In the genomic region with DNA sequence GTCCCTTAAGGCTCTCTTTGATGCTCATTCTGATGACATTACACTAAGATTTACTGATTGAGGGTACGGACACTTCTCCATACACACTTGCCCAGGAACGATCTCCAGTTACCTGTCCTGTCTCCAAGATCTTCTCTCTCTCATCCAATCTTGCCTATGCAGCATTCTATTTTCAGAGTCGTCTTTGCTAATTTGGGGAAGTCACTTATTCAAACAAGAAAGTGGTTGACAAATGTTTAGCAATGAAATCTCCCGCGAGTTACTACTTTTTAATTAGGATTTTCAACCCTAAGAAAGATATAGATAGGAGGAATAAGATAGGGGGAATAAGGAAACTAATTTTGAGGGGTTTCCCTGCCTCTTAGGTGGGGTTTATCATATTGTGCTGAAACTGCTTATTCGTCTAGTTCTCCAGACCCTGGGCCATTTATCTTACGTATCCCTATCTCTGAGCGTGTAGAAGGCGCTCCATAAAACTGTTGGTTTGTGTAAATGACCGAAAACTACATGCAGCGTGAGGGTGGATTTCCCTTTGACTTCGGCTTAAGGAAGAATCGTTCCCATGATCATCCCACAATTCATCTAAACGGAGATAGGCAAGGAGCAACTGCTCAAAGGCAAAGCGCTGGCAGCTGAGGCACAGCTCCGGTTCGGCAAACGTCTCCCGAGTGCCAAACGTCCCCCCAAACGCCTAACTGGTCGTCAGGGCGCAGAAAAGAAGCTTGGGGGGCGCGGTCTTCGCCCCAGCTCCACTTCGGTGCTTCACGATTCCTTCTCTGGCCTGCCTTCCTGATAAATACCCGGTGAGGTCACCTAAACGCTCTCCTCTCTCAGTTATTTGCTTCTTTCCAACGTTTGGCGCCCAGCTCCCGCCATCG, we compare ENCODE assay signal across 8 cellular contexts. TPM values are rescaled to one million over a fixed set of nuclear protein-coding genes. Genes with fewer than 3 reads are reported as not detected.
DNase-seq lines count a peak whose midpoint lies in the region; ATAC-seq and TF ChIP-seq lines count a peak whose summit lies in the region.

No MANE protein-coding gene starts in this region.

- ATAC-seq in GM19467 (IDR thresholded peaks at IDR 0.05; ENCODE audit: unreplicated experiment): peak; percentile 3
- ATAC-seq in gastroesophageal sphincter: no peak
- peak; percentile 2 for ATAC-seq in omental fat pad (ENCODE audit: low FRiP score)
- no peak for ATAC-seq in HG03135 (IDR thresholded peaks at IDR 0.05; ENCODE audit: unreplicated experiment)

- TF ChIP-seq POLR2A in gastroesophageal sphincter (IDR thresholded peaks at IDR 0.05): peak in 1 of 2 donors; percentile 9

- CTCF ChIA-PET in CD4-positive, alpha-beta memory T cell (lab: Charles Lee; ENCODE audit: partially characterized antibody): interaction anchor here (0.6 to 1.7 kb wide), 5 partner anchors 8 to 484 kb away, joined by 3 to 5 read pairs (median 4); no protein-coding TSS in a partner anchor

- H4K20me1 ChIP-seq in KMS-11 (ENCODE audit: insufficient read depth): no peaks in the 10 kb centered on the region

- no peak for TF ChIP-seq EP300 in gastroesophageal sphincter (IDR thresholded peaks at IDR 0.05)

- peaks cover 31 to 55% (median 39%) of the 10 kb centered on the region in 4 donors for H3K4me1 Mint-ChIP-seq in CD4-positive, alpha-beta memory T cell

- H3K4me3 ChIP-seq in CD4-positive, alpha-beta memory T cell (ENCODE audit: low read length in 2 of 2): peak overlapping the region; percentile 93 to 95
- H3K4me3 ChIP-seq in KMS-11 (IDR thresholded peaks at IDR 0.05; ENCODE audit: insufficient read depth, low read depth, low read length) (no peak overlapping the region), WERI-Rb-1 (ENCODE audit: low read depth, low read length) (peak overlapping the region; percentile 86), gastroesophageal sphincter (peak overlapping the region; percentile 76 to 93)

- peaks cover 0 to 2% (median 0%) of the 10 kb centered on the region in 8 donors for H3K9me3 Mint-ChIP-seq in CD4-positive, alpha-beta memory T cell

- 8 to 9% methylated on average over 18 to 24 of the region's 34 CpGs for WGBS in gastroesophageal sphincter (ENCODE audit: low coverage in 1 of 2), 2 donors

- intact Hi-C loops in CD4-positive, alpha-beta memory T cell (cut with micrococcal nuclease): loop anchor here (1.0 to 5.0 kb wide), 6 partner anchors 167 to 1372 kb away; a partner anchor contains a TSS

- H3K36me3 Mint-ChIP-seq in CD4-positive, alpha-beta memory T cell: peaks cover 8 to 12% of the 10 kb centered on the region in 2 donors

- H2AFZ ChIP-seq in KMS-11 (ENCODE audit: low read depth): peak overlapping the region; percentile 77

- H3K27ac ChIP-seq in CD4-positive, alpha-beta memory T cell (ENCODE audit: low read depth, low read length): peak overlapping the region; percentile 81
- H3K27ac ChIP-seq in KMS-11: peak overlapping the region; percentile 75
- peak overlapping the region; percentile 98 for H3K27ac ChIP-seq in WERI-Rb-1
- peak overlapping the region; percentile 76 to 98 (median 94) for H3K27ac ChIP-seq in gastroesophageal sphincter

- DNase-seq in CD4-positive, alpha-beta memory T cell: peak in 2 of 5 donors; percentile 9 to 38
- DNase-seq in WERI-Rb-1 (no peak), omental fat pad (ENCODE audit: low spot score) (no peak), AG08395 (ENCODE audit: low spot score) (no peak)

- H3K27ac Mint-ChIP-seq in CD4-positive, alpha-beta memory T cell: peak overlapping the region; percentile 95 to 99 (median 97)

- H3K27me3 ChIP-seq in CD4-positive, alpha-beta memory T cell (ENCODE audit: insufficient read depth, low read length): no peaks in the 10 kb centered on the region
- no peaks in the 10 kb centered on the region for H3K27me3 ChIP-seq in KMS-11 (ENCODE audit: insufficient read depth, low read depth)
- H3K27me3 ChIP-seq in WERI-Rb-1 (ENCODE audit: insufficient read depth, low read depth, severe bottlenecking): no peaks in the 10 kb centered on the region
- no peaks in the 10 kb centered on the region for H3K27me3 ChIP-seq in gastroesophageal sphincter

- peaks cover 28% of the 10 kb centered on the region for H3K79me2 ChIP-seq in KMS-11 (ENCODE audit: insufficient read depth, low read depth)

- POLR2A ChIA-PET in CD4-positive, alpha-beta memory T cell (lab: Charles Lee; ENCODE audit: partially characterized antibody): interaction anchor here (0.5 to 2.1 kb wide), 6 partner anchors 10 to 809 kb away, joined by 3 to 14 read pairs (median 3); a partner anchor contains a TSS

- peak overlapping the region; percentile 90 to 100 (median 96) for H3K4me3 Mint-ChIP-seq in CD4-positive, alpha-beta memory T cell

- no peaks in the 10 kb centered on the region for H3K27me3 Mint-ChIP-seq in CD4-positive, alpha-beta memory T cell

- TF ChIP-seq CTCF in KMS-11 (conservative IDR thresholded peaks at IDR 0.05; ENCODE audit: low read depth, low read length) (no peak), WERI-Rb-1 (IDR thresholded peaks at IDR 0.05; ENCODE audit: low read depth, low read length) (no peak), gastroesophageal sphincter (IDR thresholded peaks at IDR 0.05) (no peak), omental fat pad (IDR thresholded peaks at IDR 0.05) (no peak)

- H3K36me3 ChIP-seq in CD4-positive, alpha-beta memory T cell (ENCODE audit: insufficient read depth, low read length): no peaks in the 10 kb centered on the region
- H3K36me3 ChIP-seq in KMS-11 (ENCODE audit: insufficient read depth) (no peaks in the 10 kb centered on the region), WERI-Rb-1 (peaks cover 21% of the 10 kb centered on the region), gastroesophageal sphincter (peaks cover 0 to 10% of the 10 kb centered on the region in 2 donors)

- H3K9ac ChIP-seq in KMS-11: peak overlapping the region; percentile 70

- H3K9me3 ChIP-seq in CD4-positive, alpha-beta memory T cell (ENCODE audit: control insufficient read depth in 1 of 2, low read length in 2 of 2): no peaks in the 10 kb centered on the region
- H3K9me3 ChIP-seq in WERI-Rb-1 (ENCODE audit: severe bottlenecking) (no peaks in the 10 kb centered on the region), gastroesophageal sphincter (no peaks in the 10 kb centered on the region)

- peaks cover 29% of the 10 kb centered on the region for H3K4me1 ChIP-seq in CD4-positive, alpha-beta memory T cell (ENCODE audit: insufficient read depth, low read length)
- H3K4me1 ChIP-seq in KMS-11 (ENCODE audit: low read depth, poor library complexity, severe bottlenecking) (peaks cover 30% of the 10 kb centered on the region), gastroesophageal sphincter (peaks cover 2 to 44% (median 3%) of the 10 kb centered on the region in 3 donors)

- peak overlapping the region; percentile 58 for H3K4me2 ChIP-seq in KMS-11

RNA-seq across cellular contexts. Expression of a gene that starts 0.8 kb away (rescaled TPM):
- total RNA-seq in CD4-positive, alpha-beta memory T cell: 10 to 100 TPM; 17.7 to 18.4 TPM
- polyA plus RNA-seq in CD4-positive, alpha-beta memory T cell: 10 to 100 TPM; 17.2 to 27.6 TPM
- total RNA-seq in gastroesophageal sphincter (10 to 100 TPM; 28.8 to 54.9 (median 33.6) TPM), omental fat pad (10 to 100 TPM; 23.0 to 56.2 (median 28.3) TPM)

RNA-seq across cellular contexts. Expression of a gene that starts 1.0 kb away (rescaled TPM):
- 10 to 100 TPM; 39.1 to 43.5 TPM for total RNA-seq in CD4-positive, alpha-beta memory T cell
- 10 to 100 TPM; 17.6 to 20.4 TPM for polyA plus RNA-seq in CD4-positive, alpha-beta memory T cell
- total RNA-seq in gastroesophageal sphincter (10 to 100 TPM; 28.7 to 50.1 (median 39.6) TPM), omental fat pad (10 to 100 TPM; 20.0 to 56.0 (median 45.3) TPM)

Comparison
In these comparisons a context has a peak if more than half of its experiments do, and no peak if none do; other contexts are left out.
1. ATAC-seq: peak in GM19467 (single experiment) and omental fat pad (single experiment); none in gastroesophageal sphincter (single experiment) and HG03135 (single experiment).
2. Peak in every context shown above with its lines, with median percentiles within 50 percentile points of each other: H3K27ac ChIP-seq.